In the genomic region with DNA sequence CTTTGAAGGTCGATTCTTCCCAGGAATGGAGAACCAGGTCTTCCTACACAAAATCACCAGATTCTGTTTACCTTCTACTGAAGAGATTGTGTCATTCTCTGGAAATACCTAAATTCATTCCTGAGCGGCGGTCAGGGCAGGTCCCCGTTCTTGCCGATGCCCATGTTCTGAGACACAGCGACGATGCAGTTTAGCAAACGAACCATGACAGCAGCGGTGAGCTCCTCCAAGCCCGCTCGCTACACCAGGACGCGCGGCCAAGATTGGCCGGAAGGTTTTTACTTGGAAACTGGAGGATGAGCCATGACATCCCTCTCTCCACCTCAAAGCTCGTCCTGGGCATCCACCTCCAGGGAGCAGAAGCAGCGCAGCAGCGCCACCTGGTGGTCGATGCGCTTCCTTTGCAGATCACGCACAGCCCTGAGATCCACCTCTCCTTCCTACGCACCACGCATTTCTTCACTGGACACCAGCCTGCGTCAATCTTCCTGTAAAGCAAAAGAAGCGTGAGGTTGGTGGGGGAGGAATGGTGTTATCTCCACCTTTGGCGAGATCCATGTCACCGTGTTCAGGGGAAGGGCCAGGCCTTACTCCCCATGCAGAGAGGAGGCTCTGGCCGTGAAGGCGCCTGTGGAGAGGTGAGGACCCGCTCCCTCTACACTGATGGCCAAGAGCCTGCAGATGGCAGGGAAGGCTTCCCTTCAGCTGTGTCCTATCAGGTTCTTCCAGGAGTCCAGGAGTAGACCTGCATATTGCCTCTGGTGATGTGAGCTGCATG, we compare ENCODE assay signal across 8 cellular contexts. TPM values are rescaled to one million over a fixed set of nuclear protein-coding genes. Genes with fewer than 3 reads are reported as not detected.
DNase-seq lines count a peak whose midpoint lies in the region; ATAC-seq and TF ChIP-seq lines count a peak whose summit lies in the region.

No MANE protein-coding gene starts in this region.

- H3K36me3 Mint-ChIP-seq in activated naive CD8-positive, alpha-beta T cell treated with anti-CD3 and anti-CD28 coated beads, Interleukin-2, amount 50 U/mL, for 24 hours (ENCODE audit: low read depth), result peaks cover 1% of the 10 kb centered on the region

- peaks cover 18% of the 10 kb centered on the region for H3K27me3 Mint-ChIP-seq in activated naive CD8-positive, alpha-beta T cell treated with anti-CD3 and anti-CD28 coated beads, Interleukin-2, amount 50 U/mL, for 24 hours

- H3K9me2 ChIP-seq in GM23248 (ENCODE audit: insufficient read depth), result no peaks in the 10 kb centered on the region

- no peaks in the 10 kb centered on the region for H3F3A ChIP-seq in GM23248 (ENCODE audit: insufficient read depth)

- H3K9me3 Mint-ChIP-seq in activated naive CD8-positive, alpha-beta T cell treated with anti-CD3 and anti-CD28 coated beads, Interleukin-2, amount 50 U/mL, for 24 hours, result peaks cover 1% of the 10 kb centered on the region

- peaks cover 41% of the 10 kb centered on the region for H3K27me3 ChIP-seq in GM23248 (replicated peaks; ENCODE audit: insufficient read depth)
- H3K27me3 ChIP-seq in prostate gland (replicated peaks; ENCODE audit: insufficient read depth), result no peaks in the 10 kb centered on the region

- intact Hi-C loops in left cardiac atrium (cut with DNase I), result loop anchor here (1.0 to 5.0 kb wide), 3 partner anchors 170 to 230 kb away; a partner anchor contains a TSS
- intact Hi-C loops in prostate gland (cut with DNase I), result loop anchor here (1.0 to 2.0 kb wide), 2 partner anchors 171 to 230 kb away; no protein-coding TSS in a partner anchor

- H3K9me3 ChIP-seq in GM23248 (ENCODE audit: low read depth) (no peaks in the 10 kb centered on the region), prostate gland (no peaks in the 10 kb centered on the region)

- peak overlapping the region; percentile 76 for H3K4me3 Mint-ChIP-seq in activated naive CD8-positive, alpha-beta T cell treated with anti-CD3 and anti-CD28 coated beads, Interleukin-2, amount 50 U/mL, for 24 hours

- H3K27ac Mint-ChIP-seq in activated naive CD8-positive, alpha-beta T cell treated with anti-CD3 and anti-CD28 coated beads, Interleukin-2, amount 50 U/mL, for 24 hours, result no peak overlapping the region

- WGBS in GM23248 (ENCODE audit: low coverage in 1 of 2, low lambda C conversion rate in 2 of 2, missing lambda C conversion rate in 2 of 2), 2 experiments, result 6 to 9% methylated on average over 30 of the region's 30 CpGs
- WGBS in prostate gland, result 4% methylated on average over 30 of the region's 30 CpGs

- no peak for TF ChIP-seq POLR2A in prostate gland (IDR thresholded peaks at IDR 0.05)

- H3K79me2 ChIP-seq in GM23248 (ENCODE audit: insufficient read depth), result no peaks in the 10 kb centered on the region

- peak; percentile 99 for ATAC-seq in activated naive CD8-positive, alpha-beta T cell treated with anti-CD3 and anti-CD28 coated beads, Interleukin-2, amount 50 U/mL, for 24 hours
- peak; percentile 100 for ATAC-seq in left cardiac atrium

- no peaks in the 10 kb centered on the region for H4K20me1 ChIP-seq in GM23248 (ENCODE audit: insufficient read depth)

- H3K27ac ChIP-seq in GM23248, result no peak overlapping the region
- H3K27ac ChIP-seq in prostate gland, result peak overlapping the region; percentile 27 to 42

- H3K4me2 ChIP-seq in GM23248 (ENCODE audit: unreplicated experiment), result peak overlapping the region; percentile 68

- H3K4me1 ChIP-seq in GM23248 (ENCODE audit: insufficient read depth), result no peaks in the 10 kb centered on the region
- H3K4me1 ChIP-seq in prostate gland (replicated peaks), result no peaks in the 10 kb centered on the region

- in situ Hi-C loops in GM23248 (cut with MboI), result loop anchor here (10.0 kb wide), 1 partner anchor 162 kb away; no protein-coding TSS in a partner anchor

- TF ChIP-seq CTCF in prostate gland (IDR thresholded peaks at IDR 0.05), result peak; percentile 80 to 98 (median 96)

- peaks cover 17% of the 10 kb centered on the region for H3K4me1 Mint-ChIP-seq in activated naive CD8-positive, alpha-beta T cell treated with anti-CD3 and anti-CD28 coated beads, Interleukin-2, amount 50 U/mL, for 24 hours

- H3K36me3 ChIP-seq in GM23248 (ENCODE audit: low read depth), result no peaks in the 10 kb centered on the region
- no peaks in the 10 kb centered on the region for H3K36me3 ChIP-seq in prostate gland

- H2AFZ ChIP-seq in GM23248, result peak overlapping the region; percentile 42; the same call in 1 of the 2 replicates

- H3K9ac ChIP-seq in GM23248, result no peak overlapping the region

- DNase-seq in DMS 273 (lab: John Stamatoyannopoulos, UW; ENCODE audit: unreplicated experiment) (peak; percentile 94), GM23248 (peak; percentile 91), NAMALWA (ENCODE audit: low spot score) (peak; percentile 89), SW 1271 (lab: John Stamatoyannopoulos, UW) (peak; percentile 66 to 81), left cardiac atrium (peak; percentile 88), prostate gland (ENCODE audit: low spot score) (peak; percentile 87), ureter (ENCODE audit: low spot score) (peak; percentile 91)
- peak; percentile 91 for DNase-seq in activated naive CD8-positive, alpha-beta T cell treated with anti-CD3 and anti-CD28 coated beads, Interleukin-2, amount 50 U/mL, for 24 hours

- peak overlapping the region; percentile 38; the same call in 1 of the 2 replicates for H3K4me3 ChIP-seq in GM23248
- peak overlapping the region; percentile 6 to 17 for H3K4me3 ChIP-seq in prostate gland

RNA-seq across cellular contexts. Expression of a gene that starts 9.9 kb away (rescaled TPM):
- total RNA-seq in GM23248 (2014; rRNA removed; shearing (Covaris generic)), result 65.6 and 87.9 TPM in 2 replicates
- polyA plus RNA-seq in GM23248 (2016; fragmentation: Nextera tagmentation; extraction: Ambion mirVana), result 186 and 192 TPM in 2 replicates
- total RNA-seq in left cardiac atrium (100 to 1,000 TPM; 609 to 632 TPM), prostate gland (100 to 1,000 TPM; 846 to 899 TPM), ureter (562 TPM)

RNA-seq across cellular contexts. Expression of a gene that starts 36.5 kb away (rescaled TPM):
- 24.0 and 42.6 TPM in 2 replicates for total RNA-seq in GM23248 (2014; rRNA removed; shearing (Covaris generic))
- 36.9 and 38.0 TPM in 2 replicates for polyA plus RNA-seq in GM23248 (2016; fragmentation: Nextera tagmentation; extraction: Ambion mirVana)
- 10 to 100 TPM; 10.0 to 11.3 TPM for total RNA-seq in left cardiac atrium
- total RNA-seq in prostate gland, result 10 to 100 TPM; 16.1 to 22.8 TPM
- 27.7 TPM for total RNA-seq in ureter
